Comparison of ENCODE assay signal across 28 cellular contexts in genomic region chr6:799769-800168, GRCh38.
DNase-seq lines count a peak whose midpoint lies in the region; ATAC-seq, FAIRE-seq and TF ChIP-seq lines count a peak whose summit lies in the region.
"Had no signal": no experiment of that assay in that cellular context is flagged by ENCODE, and none has a peak within 500 bp of the region (broad histone marks: within the 10 kb centered on the region; RNA-seq: fewer than 3 reads in every experiment).

No MANE protein-coding gene starts in this region.

- H3K9me3 ChIP-seq in A549, result no peaks in the 10 kb centered on the region
- H3K9me3 ChIP-seq: BE2C, BLaER1, Caco-2 had no signal

- ATAC-seq in A549, result no peak
- ATAC-seq: CD8-positive, alpha-beta T cell had no signal

- no peak for TF ChIP-seq RAD21 in A549 (conservative IDR thresholded peaks at IDR 0.05 in 1 of 2, IDR thresholded peaks at IDR 0.05 in 1 of 2)

- CTCF ChIA-PET in A549 (lab: Yijun Ruan, JAX), result interaction anchor here (1.2 to 2.9 kb wide), 7 partner anchors 9 to 625 kb away, joined by 3 to 14 read pairs (median 5); no protein-coding TSS in a partner anchor

- no peak for TF ChIP-seq EP300 in A549 (IDR thresholded peaks at IDR 0.05)

- WGBS in A549 (ENCODE audit: missing lambda C conversion rate), result 52% methylated on average over 5 of the region's 6 CpGs

- TF ChIP-seq POLR2A in A549 (IDR thresholded peaks at IDR 0.05; ENCODE audit: low read length), result no peak

- DNase-seq in A549 (ENCODE audit: low read depth in 1 of 2, low spot score in 1 of 2), result no peak
- DNase-seq in activated CD8-positive, alpha-beta memory T cell treated with anti-CD3 and anti-CD28 coated beads for 24 hours, result no peak
- DNase-seq: 8988T; ACHN; AML-193; BE2C; C1 segment of cervical spinal cord; Caco-2; Calu3; CD4-positive, alpha-beta memory T cell; CD4-positive, alpha-beta T cell; CD4-positive, CD25-positive, alpha-beta regulatory T cell; CD8-positive, alpha-beta memory T cell; CD8-positive, alpha-beta T cell; COR-L47; DMS 273 treated with DMSO at 0.1 percent for 48 hours; DMS153; DMS53; DMS79; DMS79 treated with DMSO at 0.1 percent for 48 hours; DND-41; EL had no signal

- H3K4me1 ChIP-seq in A549, result no peaks in the 10 kb centered on the region
- H3K4me1 ChIP-seq: BE2C, Caco-2 had no signal

- no peak for TF ChIP-seq CTCF in A549 (IDR thresholded peaks at IDR 0.05)

- peak overlapping the region; percentile 22 to 45; a peak in 3 of 6 replicates for H3K27ac ChIP-seq in A549
- H3K27ac ChIP-seq: 22Rv1; BLaER1; BLaER1 treated with 17β-estradiol and CSF1 and Interleukin-3, amounts not matched to agents 10 nM and 100 nM; C4-2B had no signal

- POLR2A ChIA-PET in A549 (lab: Yijun Ruan, JAX), result no interaction called here

- no peak overlapping the region for H3K4me3 ChIP-seq in A549
- H3K4me3 ChIP-seq: BLaER1; BLaER1 treated with 17β-estradiol and CSF1 and Interleukin-3, amounts not matched to agents 10 nM and 100 nM had no signal

- no peak overlapping the region for H3K4me2 ChIP-seq in A549
- H3K4me2 ChIP-seq: BLaER1 had no signal

- FAIRE-seq in A549 (lab: Jason Lieb, UNC), result no peak
- FAIRE-seq: A204.1, D721Med had no signal

TF ChIP-seq in A549, 52 proteins besides CTCF, POLR2A, EP300 and RAD21:
- TF ChIP-seq NFE2L2 (conservative IDR thresholded peaks at IDR 0.05; ENCODE audit: low read length), result no peak
- TF ChIP-seq ELK1 (IDR thresholded peaks at IDR 0.05; ENCODE audit: low read depth, low read length), result no peak
- TF ChIP-seq BCL3 (IDR thresholded peaks at IDR 0.05), result no peak
- TF ChIP-seq JUNB (IDR thresholded peaks at IDR 0.05), result no peak
- no peak for TF ChIP-seq RNF2 (IDR thresholded peaks at IDR 0.05; ENCODE audit: borderline replicate concordance, low read depth)
- TF ChIP-seq, protein P1, sequence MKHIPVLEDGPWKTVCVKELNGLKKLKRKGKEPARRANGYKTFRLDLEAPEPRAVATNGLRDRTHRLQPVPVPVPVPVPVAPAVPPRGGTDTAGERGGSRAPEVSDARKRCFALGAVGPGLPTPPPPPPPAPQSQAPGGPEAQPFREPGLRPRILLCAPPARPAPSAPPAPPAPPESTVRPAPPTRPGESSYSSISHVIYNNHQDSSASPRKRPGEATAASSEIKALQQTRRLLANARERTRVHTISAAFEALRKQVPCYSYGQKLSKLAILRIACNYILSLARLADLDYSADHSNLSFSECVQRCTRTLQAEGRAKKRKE (CRISPR knock-in tag; IDR thresholded peaks at IDR 0.05; ENCODE audit: low read depth), result no peak
- TF ChIP-seq USF2 (IDR thresholded peaks at IDR 0.05), result no peak
- no peak for TF ChIP-seq FOXS1 (CRISPR knock-in tag; IDR thresholded peaks at IDR 0.05)
- TF ChIP-seq SMC3 (IDR thresholded peaks at IDR 0.05), result no peak
- no peak for TF ChIP-seq HDAC2 (IDR thresholded peaks at IDR 0.05)
- no peak for TF ChIP-seq JUN (IDR thresholded peaks at IDR 0.05)
- no peak for TF ChIP-seq RARB (CRISPR knock-in tag; IDR thresholded peaks at IDR 0.05)
TF ChIP-seq in A549: peak in this region for 0.
